1 cellular context compared by ENCODE assay signal in genomic region chr19:51294977-51295375, GRCh38.
TF ChIP-seq lines count a peak whose summit lies in the region.

No MANE protein-coding gene starts in this region.

TF ChIP-seq in K562, 482 proteins besides CTCF, POLR2A, EP300 and RAD21:
- TF ChIP-seq MGA (IDR thresholded peaks at IDR 0.05): 0 out of 2 replicates have a peak, but pooled peaks have one; percentile 21
- TF ChIP-seq ZNF431 (CRISPR knock-in tag; IDR thresholded peaks at IDR 0.05): no peak
